28 cellular contexts compared by ENCODE assay signal in the genomic region with DNA sequence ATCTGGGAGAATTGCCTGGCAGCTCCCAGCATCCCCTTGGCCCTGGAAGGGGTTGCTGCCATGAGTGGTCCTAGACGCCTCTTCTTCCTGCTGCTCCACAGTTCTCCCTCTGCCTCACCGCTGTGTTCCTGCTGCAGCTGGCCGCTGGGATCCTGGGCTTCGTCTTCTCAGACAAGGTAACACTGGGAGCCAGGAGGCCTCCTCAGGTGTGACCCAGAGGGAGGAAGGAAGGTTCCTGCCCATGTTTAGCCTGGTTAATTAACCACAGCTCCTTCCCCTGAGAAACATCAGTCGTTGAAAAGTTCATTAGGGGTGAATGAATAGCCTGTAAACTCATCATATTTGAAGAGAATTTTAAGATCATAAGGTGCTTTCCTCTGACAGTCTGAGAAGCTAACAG. TPM values are rescaled to one million over a fixed set of nuclear protein-coding genes. Genes with fewer than 3 reads are reported as not detected.
"Had no signal": no experiment of that assay in that cellular context is flagged by ENCODE, and none has a peak within 500 bp of the region (broad histone marks: within the 10 kb centered on the region; RNA-seq: fewer than 3 reads in every experiment).

No MANE protein-coding gene starts in this region.

- H3K4me1 Mint-ChIP-seq: activated CD8-positive, alpha-beta memory T cell treated with anti-CD3 and anti-CD28 coated beads, Interleukin-2, amount 10 ng/mL, durations not matched to agents 7 days and 5 days; activated naive CD4-positive, alpha-beta T cell treated with anti-CD3 and anti-CD28 coated beads, Interleukin-2, amount 50 U/mL, for 24 hours; stimulated activated effector memory CD8-positive, alpha-beta T cell treated with anti-CD3 and anti-CD28 coated beads, Interleukin-12 subunit alpha, Interleukin-12 subunit beta, amount 100 ng/mL, for 72 hours had no signal

- H3K9me3 Mint-ChIP-seq: activated naive CD4-positive, alpha-beta T cell treated with anti-CD3 and anti-CD28 coated beads, Interleukin-2, amount 50 U/mL, for 24 hours; activated naive CD8-positive, alpha-beta T cell treated with anti-CD3 and anti-CD28 coated beads, Interleukin-2, amount 50 U/mL, for 24 hours; activated T-helper 2 cell treated with anti-CD3 and anti-CD28 coated beads, Interferon-gamma antibody, Interleukin-2, Interleukin-4, amounts not matched to agents 10 μg/mL and 5 μg/mL and 100 μg/mL, durations not matched to agents 14 hours and 24 hours and 36 hours; dendritic cell treated with granulocyte-macrophage colony-stimulating factor and Interleukin-4, amounts not matched to agents 40 ng/mL and 50 ng/mL, for 4 days; naive thymus-derived CD8-positive, alpha-beta T cell; stimulated activated effector memory CD8-positive, alpha-beta T cell treated with anti-CD3 and anti-CD28 coated beads, Interleukin-12 subunit alpha, Interleukin-12 subunit beta, amount 100 ng/mL, for 72 hours had no signal

- ATAC-seq: activated CD8-positive, alpha-beta memory T cell treated with anti-CD3 and anti-CD28 coated beads, Interleukin-2, amount 10 ng/mL, durations not matched to agents 7 days and 5 days; activated CD8-positive, alpha-beta T cell treated with anti-CD3 and anti-CD28 coated beads, Interleukin-2, amount 10 ng/mL, durations not matched to agents 7 days and 5 days; activated naive CD8-positive, alpha-beta T cell treated with anti-CD3 and anti-CD28 coated beads, Interleukin-2, amount 50 U/mL, for 24 hours; foreskin keratinocyte; heart right ventricle; naive thymus-derived CD8-positive, alpha-beta T cell; T-helper 17 cell; WTC11 had no signal

- H3K36me3 ChIP-seq: breast epithelium, esophagus muscularis mucosa, heart right ventricle, sigmoid colon, thyroid gland, upper lobe of right lung had no signal

- H3K9me3 ChIP-seq: breast epithelium, esophagus muscularis mucosa, sigmoid colon, stomach, thyroid gland, upper lobe of right lung had no signal

- FAIRE-seq: islet of Langerhans, small intestine had no signal

- H3K36me3 Mint-ChIP-seq: activated CD8-positive, alpha-beta memory T cell treated with anti-CD3 and anti-CD28 coated beads, Interleukin-2, amount 10 ng/mL, durations not matched to agents 7 days and 5 days had no signal

- H3K4me3 Mint-ChIP-seq: activated CD8-positive, alpha-beta memory T cell treated with anti-CD3 and anti-CD28 coated beads, Interleukin-2, amount 10 ng/mL, durations not matched to agents 7 days and 5 days; activated CD8-positive, alpha-beta T cell treated with anti-CD3 and anti-CD28 coated beads, Interleukin-2, amount 10 ng/mL, durations not matched to agents 7 days and 5 days; activated naive CD4-positive, alpha-beta T cell treated with anti-CD3 and anti-CD28 coated beads, Interleukin-2, amount 50 U/mL, for 24 hours; activated naive CD8-positive, alpha-beta T cell treated with anti-CD3 and anti-CD28 coated beads, Interleukin-2, amount 50 U/mL, for 24 hours; dendritic cell treated with granulocyte-macrophage colony-stimulating factor and Interleukin-4, amounts not matched to agents 40 ng/mL and 50 ng/mL, for 4 days; naive thymus-derived CD8-positive, alpha-beta T cell; stimulated activated effector memory CD8-positive, alpha-beta T cell treated with anti-CD3 and anti-CD28 coated beads, Interleukin-12 subunit alpha, Interleukin-12 subunit beta, amount 100 ng/mL, for 72 hours; T-helper 17 cell; WTC11 had no signal

- DNase-seq: activated CD8-positive, alpha-beta memory T cell treated with anti-CD3 and anti-CD28 coated beads, Interleukin-2, amount 10 ng/mL, durations not matched to agents 7 days and 5 days; activated CD8-positive, alpha-beta T cell treated with anti-CD3 and anti-CD28 coated beads, Interleukin-2, amount 10 ng/mL, durations not matched to agents 7 days and 5 days; activated naive CD8-positive, alpha-beta T cell treated with anti-CD3 and anti-CD28 coated beads, Interleukin-2, amount 50 U/mL, for 24 hours; activated T-cell treated with anti-CD3 and anti-CD28 coated beads, Interleukin-2, amount 50 U/mL, for 48 hours; central memory CD4-positive, alpha-beta T cell; foreskin keratinocyte; heart right ventricle; left cardiac atrium; mammary epithelial cell; midbrain; naive thymus-derived CD8-positive, alpha-beta T cell; sigmoid colon; small intestine; stimulated activated CD4-positive, alpha-beta T cell treated with anti-CD3 and anti-CD28 coated beads, Interleukin-4, amount 100 ng/mL, for 24 hours; stomach; SW 1271; T-helper 17 cell; thyroid gland; upper lobe of right lung had no signal

- H3K27me3 ChIP-seq: breast epithelium, esophagus muscularis mucosa, foreskin keratinocyte, heart right ventricle, sigmoid colon, thyroid gland had no signal

- H3K4me3 ChIP-seq: breast epithelium, esophagus muscularis mucosa, heart right ventricle, sigmoid colon, stomach, thyroid gland, upper lobe of right lung had no signal

- H3K4me1 ChIP-seq: breast epithelium, foreskin keratinocyte, sigmoid colon, stomach, upper lobe of right lung had no signal

- H3K27ac ChIP-seq: breast epithelium, esophagus muscularis mucosa, foreskin keratinocyte, heart right ventricle, sigmoid colon, stomach, thyroid gland, upper lobe of right lung had no signal

- H3K27ac Mint-ChIP-seq: activated CD8-positive, alpha-beta memory T cell treated with anti-CD3 and anti-CD28 coated beads, Interleukin-2, amount 10 ng/mL, durations not matched to agents 7 days and 5 days; activated CD8-positive, alpha-beta T cell treated with anti-CD3 and anti-CD28 coated beads, Interleukin-2, amount 10 ng/mL, durations not matched to agents 7 days and 5 days; activated naive CD4-positive, alpha-beta T cell treated with anti-CD3 and anti-CD28 coated beads, Interleukin-2, amount 50 U/mL, for 24 hours; activated naive CD8-positive, alpha-beta T cell treated with anti-CD3 and anti-CD28 coated beads, Interleukin-2, amount 50 U/mL, for 24 hours; activated T-helper 2 cell treated with anti-CD3 and anti-CD28 coated beads, Interferon-gamma antibody, Interleukin-2, Interleukin-4, amounts not matched to agents 10 μg/mL and 5 μg/mL and 100 μg/mL, durations not matched to agents 14 hours and 24 hours and 36 hours; dendritic cell treated with granulocyte-macrophage colony-stimulating factor and Interleukin-4, amounts not matched to agents 40 ng/mL and 50 ng/mL, for 4 days; naive thymus-derived CD8-positive, alpha-beta T cell; progenitor cell of endocrine pancreas; stimulated activated effector memory CD8-positive, alpha-beta T cell treated with anti-CD3 and anti-CD28 coated beads, Interleukin-12 subunit alpha, Interleukin-12 subunit beta, amount 100 ng/mL, for 72 hours; T-helper 17 cell; WTC11 had no signal

- H3K27me3 Mint-ChIP-seq: activated CD8-positive, alpha-beta memory T cell treated with anti-CD3 and anti-CD28 coated beads, Interleukin-2, amount 10 ng/mL, durations not matched to agents 7 days and 5 days; activated naive CD4-positive, alpha-beta T cell treated with anti-CD3 and anti-CD28 coated beads, Interleukin-2, amount 50 U/mL, for 24 hours; activated naive CD8-positive, alpha-beta T cell treated with anti-CD3 and anti-CD28 coated beads, Interleukin-2, amount 50 U/mL, for 24 hours; dendritic cell treated with granulocyte-macrophage colony-stimulating factor and Interleukin-4, amounts not matched to agents 40 ng/mL and 50 ng/mL, for 4 days; naive thymus-derived CD8-positive, alpha-beta T cell had no signal

RNA-seq across cellular contexts. Expression of a gene that starts 25.7 kb away (rescaled TPM):
- total RNA-seq: activated CD8-positive, alpha-beta T cell treated with anti-CD3 and anti-CD28 coated beads, Interleukin-2, amount 10 ng/mL, durations not matched to agents 7 days and 5 days; T-helper 17 cell had no signal
- polyA plus RNA-seq: naive thymus-derived CD8-positive, alpha-beta T cell had no signal
